In the genomic region with DNA sequence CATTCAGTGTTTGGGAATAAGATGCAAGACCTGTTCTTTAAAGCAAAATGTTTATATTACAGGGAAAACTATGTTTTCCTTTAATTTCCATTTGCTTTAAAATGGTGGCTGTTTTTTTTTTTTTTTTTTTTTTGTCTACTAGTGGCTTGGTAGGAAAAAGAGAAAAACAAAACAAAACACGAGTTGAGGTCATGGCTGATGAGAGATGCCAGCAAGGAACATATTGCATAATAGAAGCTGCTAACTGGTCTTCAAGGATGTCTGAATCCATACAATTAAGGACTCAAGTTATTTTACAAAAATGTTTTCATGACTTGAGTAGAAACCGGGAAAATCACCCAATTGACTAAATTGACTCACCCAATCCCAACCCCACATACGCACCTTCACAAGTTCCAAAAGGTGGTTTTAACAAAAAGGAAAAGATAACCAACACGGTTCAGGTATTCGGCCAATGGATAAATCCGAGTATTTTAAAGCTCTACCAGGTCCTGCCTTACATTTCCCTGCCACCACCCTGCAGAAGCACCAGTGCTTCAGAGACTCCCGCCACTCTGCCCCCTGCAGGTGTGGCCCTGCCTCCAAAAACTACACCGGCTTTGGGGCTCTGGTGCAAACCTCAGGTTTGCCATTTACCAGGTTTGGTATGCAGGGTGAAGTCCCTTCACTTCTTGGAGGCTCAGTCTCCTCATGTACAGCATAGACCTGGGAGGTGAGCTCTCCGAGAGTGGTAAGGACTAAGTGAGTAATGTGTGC, we compare ENCODE assay signal across 10 cellular contexts. TPM values are rescaled to one million over a fixed set of nuclear protein-coding genes. Genes with fewer than 3 reads are reported as not detected.
DNase-seq lines count a peak whose midpoint lies in the region; ATAC-seq, FAIRE-seq and TF ChIP-seq lines count a peak whose summit lies in the region.
"Had no signal": no experiment of that assay in that cellular context is flagged by ENCODE, and none has a peak within 500 bp of the region (broad histone marks: within the 10 kb centered on the region; RNA-seq: fewer than 3 reads in every experiment).

No MANE protein-coding gene starts in this region.

- no peaks in the 10 kb centered on the region for H3K4me1 ChIP-seq in astrocyte (ENCODE audit: insufficient read depth, low read length)

- no peaks in the 10 kb centered on the region for H3K9me3 ChIP-seq in astrocyte (ENCODE audit: insufficient read depth, low read depth, low read length)

- DNase-seq in EH (ENCODE audit: low read depth) (peak; percentile 11), GM19238 (ENCODE audit: insufficient read length, low spot score) (peak; percentile 3), astrocyte (ENCODE audit: low read depth) (no peak), iris pigment epithelial cell (ENCODE audit: low read depth) (peak; percentile 47), T-helper 9 cell (no peak), GDM1 (lab: John Stamatoyannopoulos, UW) (no peak)
- DNase-seq: EL; NCI-H226; stimulated activated CD4-positive, alpha-beta T cell treated with anti-CD3 and anti-CD28 coated beads, Interleukin-1b, Interleukin-23, amount 100 ng/mL, for 48 hours had no signal

- TF ChIP-seq CTCF in astrocyte (IDR thresholded peaks at IDR 0.05; ENCODE audit: insufficient read depth, low read depth, low read length) = no peak

- no peak overlapping the region for H3K27ac Mint-ChIP-seq in astrocyte (ENCODE audit: unreplicated experiment)

- no peak overlapping the region for H3K27ac ChIP-seq in astrocyte (ENCODE audit: low read depth, low read length)

- H3K27me3 ChIP-seq in astrocyte (ENCODE audit: insufficient read depth, low read length) = no peaks in the 10 kb centered on the region

- ATAC-seq in HG03460 (IDR thresholded peaks at IDR 0.05; ENCODE audit: unreplicated experiment) = no peak

- no peaks in the 10 kb centered on the region for H3K9me3 Mint-ChIP-seq in astrocyte (ENCODE audit: unreplicated experiment)

- no peak overlapping the region for H3K4me3 ChIP-seq in astrocyte (ENCODE audit: insufficient read depth, low read depth, low read length)

- H4K20me1 ChIP-seq in astrocyte (ENCODE audit: insufficient read depth, low read length) = no peaks in the 10 kb centered on the region

- no peaks in the 10 kb centered on the region for H3K79me2 ChIP-seq in astrocyte (ENCODE audit: insufficient read depth, low read length)

- H3K4me2 ChIP-seq in astrocyte (ENCODE audit: low read length) = no peak overlapping the region

- no peak overlapping the region for H3K4me3 Mint-ChIP-seq in astrocyte (ENCODE audit: unreplicated experiment)

- peak; percentile 92 for FAIRE-seq in astrocyte (lab: Jason Lieb, UNC)

- H3K4me1 Mint-ChIP-seq in astrocyte (ENCODE audit: low read depth, unreplicated experiment) = no peaks in the 10 kb centered on the region

- H2AFZ ChIP-seq in astrocyte (ENCODE audit: low read depth, low read length) = no peak overlapping the region

- no peaks in the 10 kb centered on the region for H3K36me3 Mint-ChIP-seq in astrocyte (ENCODE audit: low read depth, unreplicated experiment)

- H3K27me3 Mint-ChIP-seq in astrocyte (ENCODE audit: low read depth, unreplicated experiment) = no peaks in the 10 kb centered on the region

- no peaks in the 10 kb centered on the region for H3K36me3 ChIP-seq in astrocyte (ENCODE audit: insufficient read depth, low read length)

- no peak overlapping the region for H3K9ac ChIP-seq in astrocyte (ENCODE audit: low read length)

RNA-seq across cellular contexts. Expression of a gene that starts 27.1 kb away (rescaled TPM):
- total RNA-seq in astrocyte = 5.0 and 5.5 TPM in 2 replicates

RNA-seq across cellular contexts. Expression of a gene that starts 34.5 kb away (rescaled TPM):
- total RNA-seq in astrocyte = not detected in 2 replicates

Comparison
In these comparisons a context has a peak if more than half of its experiments do, and no peak if none do; other contexts are left out.
1. DNase-seq: peak in EH (single experiment), GM19238 (single experiment) and iris pigment epithelial cell (single experiment); none in astrocyte (single experiment), T-helper 9 cell (single experiment) and GDM1 (single experiment).